ENCODE assay signal across 13 cellular contexts in the genomic region with DNA sequence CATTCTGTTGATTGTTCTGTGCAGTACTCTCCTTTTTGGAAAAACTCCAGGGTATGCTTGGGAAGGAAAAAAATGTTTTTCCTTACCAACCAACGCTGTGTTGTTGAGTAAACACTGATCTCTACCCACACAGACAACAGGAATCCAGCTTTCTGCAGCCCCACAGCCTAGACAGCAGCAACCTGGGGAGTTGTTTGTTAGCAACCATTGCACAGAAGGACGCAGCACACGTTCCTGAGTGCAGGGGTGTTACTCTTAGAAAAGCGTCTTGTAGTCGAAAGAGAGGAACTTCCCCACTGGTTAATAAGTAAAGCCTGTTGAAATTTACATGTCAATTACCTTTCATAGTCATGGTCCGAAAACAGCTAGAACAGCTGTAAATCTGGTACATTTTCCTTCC. TPM values are rescaled to one million over a fixed set of nuclear protein-coding genes. Genes with fewer than 3 reads are reported as not detected.
A peak's percentile ranks its signal among the peaks of the same experiment; 100 is the strongest.
DNase-seq lines count a peak whose midpoint lies in the region; ATAC-seq and TF ChIP-seq lines count a peak whose summit lies in the region.
"Had no signal": no experiment of that assay in that cellular context is flagged by ENCODE, and none has a peak within 500 bp of the region (broad histone marks: within the 10 kb centered on the region; RNA-seq: fewer than 3 reads in every experiment).

No MANE protein-coding gene starts in this region.

- H3K4me1 ChIP-seq in esophagus muscularis mucosa (peaks cover 25 to 40% (median 36%) of the 10 kb centered on the region in 4 donors), esophagus squamous epithelium (peaks cover 0 to 18% (median 4%) of the 10 kb centered on the region in 3 donors)
- no peaks in the 10 kb centered on the region for H3K4me1 ChIP-seq in effector memory CD4-positive, alpha-beta T cell (ENCODE audit: control insufficient read depth, insufficient read depth, low read length, poor library complexity, severe bottlenecking)

- no peak for ATAC-seq in GM18505 (IDR thresholded peaks at IDR 0.05; ENCODE audit: unreplicated experiment)
- ATAC-seq: left lobe of liver had no signal

- no peak for TF ChIP-seq CTCF in AG04450 (IDR thresholded peaks at IDR 0.05; ENCODE audit: low read depth, low read length)
- TF ChIP-seq CTCF in esophagus muscularis mucosa (IDR thresholded peaks at IDR 0.05), result no peak
- no peak for TF ChIP-seq CTCF in esophagus squamous epithelium (IDR thresholded peaks at IDR 0.05)

- CTCF ChIA-PET in AG04450 (lab: Charles Lee), result interaction anchor here (0.5 to 3.5 kb wide), 6 partner anchors 76 to 291 kb away, joined by 3 to 18 read pairs (median 4); partner anchors contain the start of gene CENPF

- TF ChIP-seq EP300 in esophagus muscularis mucosa (IDR thresholded peaks at IDR 0.05), result no peak

- H3K27ac ChIP-seq in AG04450 (ENCODE audit: low read depth, low read length) (peak overlapping the region; percentile 52), esophagus muscularis mucosa (replicated peaks in 1 of 4) (peak overlapping the region; percentile 78 to 85 (median 80)), esophagus squamous epithelium (peak overlapping the region in 2 of 4 donors; percentile 26 to 36)
- no peak overlapping the region for H3K27ac ChIP-seq in effector memory CD4-positive, alpha-beta T cell (ENCODE audit: insufficient read depth, low read length, poor library complexity, severe bottlenecking)
- H3K27ac ChIP-seq: SK-N-MC had no signal

- TF ChIP-seq POLR2A in esophagus muscularis mucosa (IDR thresholded peaks at IDR 0.05; ENCODE audit: low read depth) (no peak), GM18505 (IDR thresholded peaks at IDR 0.05; ENCODE audit: borderline replicate concordance, extremely low read depth, insufficient read depth, insufficient read length) (no peak), esophagus squamous epithelium (IDR thresholded peaks at IDR 0.05) (no peak)

- intact Hi-C loops in esophagus muscularis mucosa (cut with DNase I), result loop anchor here (5.0 to 10.0 kb wide), 2 partner anchors 40 to 217 kb away; partner anchors contain the start of gene PTPN14
- intact Hi-C loops in esophagus squamous epithelium (cut with DNase I), result no loop called here

- WGBS in esophagus muscularis mucosa, result 25% methylated on average over 6 of the region's 6 CpGs
- 27 to 42% methylated on average over 6 of the region's 6 CpGs for WGBS in esophagus squamous epithelium, 2 donors

- no peak overlapping the region for H3K4me3 ChIP-seq in AG04450 (ENCODE audit: low read depth, low read length)
- peak overlapping the region in 2 of 4 donors; percentile 4 to 17 for H3K4me3 ChIP-seq in esophagus muscularis mucosa
- no peak overlapping the region for H3K4me3 ChIP-seq in effector memory CD4-positive, alpha-beta T cell (ENCODE audit: insufficient read depth, low read depth, low read length, poor library complexity, severe bottlenecking)
- no peak overlapping the region for H3K4me3 ChIP-seq in esophagus squamous epithelium
- H3K4me3 ChIP-seq: SK-N-MC had no signal

- no peaks in the 10 kb centered on the region for H3K27me3 ChIP-seq in AG04450 (ENCODE audit: control insufficient read depth, insufficient read depth, low read length)
- no peaks in the 10 kb centered on the region for H3K27me3 ChIP-seq in esophagus muscularis mucosa
- H3K27me3 ChIP-seq in effector memory CD4-positive, alpha-beta T cell (replicated peaks; ENCODE audit: control insufficient read depth, insufficient read depth, low read length, poor library complexity, severe bottlenecking), result no peaks in the 10 kb centered on the region
- no peaks in the 10 kb centered on the region for H3K27me3 ChIP-seq in esophagus squamous epithelium

- POLR2A ChIA-PET in AG04450 (lab: Yijun Ruan, JAX), result interaction anchor here (0.9 to 1.7 kb wide), 2 partner anchors 12 to 214 kb away, joined by 3 to 5 read pairs; partner anchors contain the start of gene PTPN14

- H3K36me3 ChIP-seq in esophagus muscularis mucosa (peaks cover 0 to 25% (median 2%) of the 10 kb centered on the region in 4 donors), esophagus squamous epithelium (peaks cover 0 to 19% (median 0%) of the 10 kb centered on the region in 3 donors)
- peaks cover 41% of the 10 kb centered on the region for H3K36me3 ChIP-seq in effector memory CD4-positive, alpha-beta T cell (ENCODE audit: control insufficient read depth, insufficient read depth, low read length)

- peak; percentile 34 for DNase-seq in AG04450 (ENCODE audit: low read depth, low spot score)
- peak; percentile 65 for DNase-seq in LHCN-M2 (ENCODE audit: low read depth)
- DNase-seq in esophagus muscularis mucosa (ENCODE audit: extremely low spot score), result no peak
- peak; percentile 69 to 74 for DNase-seq in lung microvascular endothelial cell (ENCODE audit: low read depth in 2 of 2)
- no peak for DNase-seq in activated gamma-delta T cell (lab: John Stamatoyannopoulos, UW)
- DNase-seq in effector memory CD4-positive, alpha-beta T cell, result no peak
- DNase-seq in esophagus squamous epithelium (lab: John Stamatoyannopoulos, UW), result no peak
- DNase-seq: ACHN; activated naive CD4-positive, alpha-beta T cell treated with anti-CD3 and anti-CD28 coated beads for 36 hours; NCI-H510A treated with DMSO at 0.1 percent for 48 hours had no signal

- H3K9me3 ChIP-seq in AG04450 (ENCODE audit: control insufficient read depth, insufficient read depth, low read length), result no peaks in the 10 kb centered on the region
- H3K9me3 ChIP-seq in esophagus muscularis mucosa, result no peaks in the 10 kb centered on the region
- H3K9me3 ChIP-seq in effector memory CD4-positive, alpha-beta T cell (ENCODE audit: control insufficient read depth, low read length), result no peaks in the 10 kb centered on the region
- H3K9me3 ChIP-seq in esophagus squamous epithelium, result no peaks in the 10 kb centered on the region

RNA-seq across cellular contexts. Expression of gene SMYD2, which starts 56.6 kb away (rescaled TPM):
- polyA plus RNA-seq in AG04450 (2011; rRNA removed), result 47.6 and 54.7 TPM in 2 replicates
- 23.2 and 27.5 TPM in 2 replicates for polyA minus RNA-seq in AG04450 (2011; rRNA and poly(A)+ RNA removed)
- 30.5 and 42.4 TPM in 2 replicates for total RNA-seq in LHCN-M2 (2014; rRNA removed)
- 30.1 TPM for polyA plus RNA-seq in LHCN-M2 (2012)
- total RNA-seq in esophagus muscularis mucosa, result 10 to 100 TPM; 15.0 to 19.7 (median 18.4) TPM
- total RNA-seq in lung microvascular endothelial cell, result 147 and 192 TPM in 2 replicates
- total RNA-seq in esophagus squamous epithelium, result 10 to 100 TPM; 19.0 to 35.5 (median 30.4) TPM

Comparison
In these comparisons a context has a peak if more than half of its experiments do, and no peak if none do; other contexts are left out.
1. DNase-seq: peak in AG04450 (single experiment), LHCN-M2 (single experiment) and lung microvascular endothelial cell (2 of 2); none in esophagus muscularis mucosa (single experiment), activated gamma-delta T cell (single experiment), effector memory CD4-positive, alpha-beta T cell (0 of 3) and esophagus squamous epithelium (single experiment).